In genomic region chr1:155273134-155273982, GRCh38 we compare ENCODE assay signal across 1 cellular context.
TF ChIP-seq lines count a peak whose summit lies in the region.

CLK2 (minus strand) TSS chr1:155273504; CDS start chr1:155270977, 2,527 bp downstream.

TF ChIP-seq in IMR-90, 13 proteins besides CTCF, POLR2A, EP300 and RAD21 (continued from another document):
- peak; percentile 96 for TF ChIP-seq MXI1 (IDR thresholded peaks at IDR 0.05; ENCODE audit: borderline replicate concordance, low read depth, low read length)
- no peak for TF ChIP-seq NFE2L2 (IDR thresholded peaks at IDR 0.05; ENCODE audit: low read depth, low read length)
- TF ChIP-seq RFX5 (IDR thresholded peaks at IDR 0.05; ENCODE audit: low read depth, low read length): no peak
